Comparison of ENCODE assay signal across 18 cellular contexts in the genomic region with DNA sequence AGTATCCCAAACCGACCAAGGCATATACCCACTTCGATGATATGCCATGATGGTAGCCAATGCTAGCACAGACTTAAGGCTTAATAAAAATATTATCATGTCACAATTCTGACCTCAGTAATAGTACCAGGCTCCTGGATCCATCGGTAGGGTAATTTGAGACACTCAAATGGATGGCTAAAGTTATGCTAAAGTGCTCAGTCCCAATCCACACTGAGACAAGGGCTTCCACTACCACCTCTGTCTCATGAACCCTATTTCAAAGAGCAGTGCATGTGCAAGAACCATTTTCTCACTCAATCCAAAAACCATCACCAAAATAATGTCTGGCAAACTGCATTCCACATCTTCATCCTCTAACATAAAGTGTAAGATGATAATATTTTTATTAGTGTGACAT.
A peak's percentile ranks its signal among the peaks of the same experiment; 100 is the strongest.
DNase-seq lines count a peak whose midpoint lies in the region; TF ChIP-seq lines count a peak whose summit lies in the region.
"Had no signal": no experiment of that assay in that cellular context is flagged by ENCODE, and none has a peak within 500 bp of the region (broad histone marks: within the 10 kb centered on the region; RNA-seq: fewer than 3 reads in every experiment).

No MANE protein-coding gene starts in this region.

- 0 out of 2 replicates have a peak overlapping the region, but pooled peaks have one; percentile 9 for H2AFZ ChIP-seq in Loucy (ENCODE audit: low read length)
- H2AFZ ChIP-seq in smooth muscle cell (ENCODE audit: low read depth) = no peak overlapping the region

- H3K9ac ChIP-seq in HUES48 (ENCODE audit: low read depth, low read length) (no peak overlapping the region), Loucy (ENCODE audit: low read depth, low read length, poor library complexity, severe bottlenecking) (peak overlapping the region; percentile 61), iPS-15b (ENCODE audit: low read depth, low read length) (peak overlapping the region; percentile 19), smooth muscle cell (ENCODE audit: low read depth) (no peak overlapping the region)

- H3K9me3 ChIP-seq in HUES48 (ENCODE audit: control insufficient read depth, insufficient read depth, low read length) = no peaks in the 10 kb centered on the region
- peaks cover 5% of the 10 kb centered on the region; the same call in 1 of the 2 replicates for H3K9me3 ChIP-seq in Loucy (ENCODE audit: insufficient read depth, low read depth, low read length)
- no peaks in the 10 kb centered on the region for H3K9me3 ChIP-seq in iPS-15b (ENCODE audit: control insufficient read depth, insufficient read depth, low read length)
- H3K9me3 ChIP-seq in smooth muscle cell (replicated peaks; ENCODE audit: low read depth) = no peaks in the 10 kb centered on the region
- H3K9me3 ChIP-seq: BE2C had no signal

- H3K36me3 ChIP-seq in HUES48 (ENCODE audit: control insufficient read depth, insufficient read depth, low read length) (no peaks in the 10 kb centered on the region), Loucy (ENCODE audit: insufficient read depth, low read length) (no peaks in the 10 kb centered on the region), iPS-15b (ENCODE audit: control insufficient read depth, insufficient read depth, low read length) (no peaks in the 10 kb centered on the region), smooth muscle cell (ENCODE audit: low read depth) (no peaks in the 10 kb centered on the region)
- H3K36me3 ChIP-seq: BE2C had no signal

- peak overlapping the region; percentile 90 for H3K27ac ChIP-seq in HUES48 (ENCODE audit: low read depth, low read length)
- peak overlapping the region; percentile 85 for H3K27ac ChIP-seq in smooth muscle cell (ENCODE audit: low read depth)

- H3K9me2 ChIP-seq in Loucy (replicated peaks; ENCODE audit: low read depth, low read length) = no peaks in the 10 kb centered on the region

- H3K27me3 ChIP-seq in HUES48 (ENCODE audit: control insufficient read depth, insufficient read depth, low read length) = no peaks in the 10 kb centered on the region
- H3K27me3 ChIP-seq in Loucy (ENCODE audit: insufficient read depth, low read length, poor library complexity, severe bottlenecking) = no peaks in the 10 kb centered on the region
- no peaks in the 10 kb centered on the region for H3K27me3 ChIP-seq in iPS-15b (ENCODE audit: control insufficient read depth, insufficient read depth, low read length)
- H3K27me3 ChIP-seq in smooth muscle cell (ENCODE audit: low read depth) = no peaks in the 10 kb centered on the region
- H3K27me3 ChIP-seq: BE2C had no signal

- H3K4me3 ChIP-seq in HUES48 (ENCODE audit: low read depth, low read length) = no peak overlapping the region
- no peak overlapping the region for H3K4me3 ChIP-seq in Loucy (ENCODE audit: low read length, poor library complexity, severe bottlenecking)
- no peak overlapping the region for H3K4me3 ChIP-seq in iPS-15b (ENCODE audit: low read depth, low read length)
- no peak overlapping the region for H3K4me3 ChIP-seq in smooth muscle cell

- WGBS in smooth muscle cell (ENCODE audit: low lambda C conversion rate) = 81% methylated on average over 3 of the region's 3 CpGs

- H4K20me1 ChIP-seq in Loucy (ENCODE audit: insufficient read depth, low read length, poor library complexity, severe bottlenecking) (no peaks in the 10 kb centered on the region), smooth muscle cell (ENCODE audit: low read depth) (no peaks in the 10 kb centered on the region)

- H3K79me2 ChIP-seq in Loucy (ENCODE audit: insufficient read depth, low read length) (no peaks in the 10 kb centered on the region), smooth muscle cell (ENCODE audit: low read depth) (no peaks in the 10 kb centered on the region)

- POLR2A ChIA-PET in GM10248 (lab: Yijun Ruan, JAX) = no interaction called here

- DNase-seq in smooth muscle cell (lab: John Stamatoyannopoulos, UW; ENCODE audit: unreplicated experiment) = no peak
- DNase-seq in GM10248 (ENCODE audit: extremely low spot score) = no peak
- no peak for DNase-seq in GM19238 (ENCODE audit: insufficient read length, low spot score)
- no peak for DNase-seq in HuH-7 (ENCODE audit: low spot score)
- DNase-seq: BE2C; DMS79; GOT3; KG1; NCI-H1105; NCI-H2029; NCI-H345; NCI-H524; NCI-H774; NK-92 treated with Interleukin-12 subunit alpha and Interleukin-12 subunit beta, amount 100 ng/mL, for 24 hours; SIG-M5 had no signal

- TF ChIP-seq CTCF in Loucy (conservative IDR thresholded peaks at IDR 0.05; ENCODE audit: low read length) = no peak
- no peak for TF ChIP-seq CTCF in smooth muscle cell (IDR thresholded peaks at IDR 0.05; ENCODE audit: borderline replicate concordance, insufficient read depth, poor library complexity, severe bottlenecking)
- no peak for TF ChIP-seq CTCF in GM10248 (IDR thresholded peaks at IDR 0.05; ENCODE audit: control extremely low read depth, extremely low read depth, low read depth, missing control alignments)

- H3K4me1 ChIP-seq in HUES48 (ENCODE audit: control insufficient read depth, insufficient read depth, low read length) = peaks cover 60% of the 10 kb centered on the region
- peaks cover 60% of the 10 kb centered on the region for H3K4me1 ChIP-seq in Loucy (ENCODE audit: insufficient read depth, low read length, poor library complexity, severe bottlenecking)
- peaks cover 25% of the 10 kb centered on the region for H3K4me1 ChIP-seq in iPS-15b (ENCODE audit: control insufficient read depth, insufficient read depth, low read length)
- peaks cover 17% of the 10 kb centered on the region for H3K4me1 ChIP-seq in smooth muscle cell (ENCODE audit: low read depth)

- no peak overlapping the region for H3K4me2 ChIP-seq in Loucy (ENCODE audit: low read depth, low read length, poor library complexity, severe bottlenecking)
- no peak overlapping the region for H3K4me2 ChIP-seq in smooth muscle cell

- H3F3A ChIP-seq in Loucy (ENCODE audit: low read depth) (peaks cover 6% of the 10 kb centered on the region; the same call in 1 of the 2 replicates), smooth muscle cell (ENCODE audit: low read depth) (no peaks in the 10 kb centered on the region)

- CTCF ChIA-PET in GM10248 (lab: Yijun Ruan, JAX) = no interaction called here

Comparison
In these comparisons a context has a peak if more than half of its experiments do, and no peak if none do; other contexts are left out.
1. H3K9ac ChIP-seq: peak in Loucy (single experiment) and iPS-15b (single experiment); none in HUES48 (single experiment) and smooth muscle cell (single experiment).